In genomic region chr1:234546890-234547788, GRCh38 we compare ENCODE assay signal across 1 cellular context.
TF ChIP-seq lines count a peak whose summit lies in the region.

No MANE protein-coding gene starts in this region.

TF ChIP-seq in K562, 482 proteins besides CTCF, POLR2A, EP300 and RAD21 (continued from another document and continues in another):
- TF ChIP-seq ZBTB34 (CRISPR knock-in tag; IDR thresholded peaks at IDR 0.05) (no peak), MEF2A (IDR thresholded peaks at IDR 0.05; ENCODE audit: control insufficient read depth, low read depth, low read length) (no peak), ZC3H4 (CRISPR knock-in tag; IDR thresholded peaks at IDR 0.05; ENCODE audit: borderline replicate concordance) (no peak), CLOCK (CRISPR knock-in tag; IDR thresholded peaks at IDR 0.05; ENCODE audit: borderline replicate concordance) (no peak), PTTG1 (tag; IDR thresholded peaks at IDR 0.05; ENCODE audit: low read depth) (peak; percentile 57; the same call in 1 of the 2 replicates), NFIC (IDR thresholded peaks at IDR 0.05) (peak; percentile 76), ZNF592 (IDR thresholded peaks at IDR 0.05) (peak; percentile 80), MNT (conservative IDR thresholded peaks at IDR 0.05) (peak in 1 of 2 experiments; percentile 38; a peak in 2 of 4 replicates), TEAD1 (CRISPR knock-in tag; IDR thresholded peaks at IDR 0.05) (peak; percentile 55 to 90; a peak in 3 of 4 replicates), ZNF212 (CRISPR knock-in tag; IDR thresholded peaks at IDR 0.05) (0 out of 2 replicates have a peak, but pooled peaks have one; percentile 25), ZHX1 (conservative IDR thresholded peaks at IDR 0.05; ENCODE audit: low read length) (no peak), KLF10 (CRISPR knock-in tag; IDR thresholded peaks at IDR 0.05) (no peak), FIP1L1 (IDR thresholded peaks at IDR 0.05; ENCODE audit: low read depth, low read length, poor library complexity, severe bottlenecking) (no peak), ZBTB26 (CRISPR knock-in tag; IDR thresholded peaks at IDR 0.05) (peak; percentile 90; the same call in 1 of the 2 replicates), GTF2E2 (tag; IDR thresholded peaks at IDR 0.05) (peak; percentile 57; the same call in 1 of the 2 replicates), ZNF75A (CRISPR knock-in tag; IDR thresholded peaks at IDR 0.05) (no peak; the same call in 1 of the 2 replicates), SAP30 (IDR thresholded peaks at IDR 0.05; ENCODE audit: borderline replicate concordance, insufficient read depth, low read depth, low read length, poor library complexity, severe bottlenecking) (no peak), CSDE1 (IDR thresholded peaks at IDR 0.05) (peak; percentile 37 to 40; a peak in 1 of 4 replicates), DLX4 (CRISPR knock-in tag; IDR thresholded peaks at IDR 0.05) (no peak), NR4A1 (CRISPR knock-in tag; IDR thresholded peaks at IDR 0.05) (no peak), NR4A1 (tag; IDR thresholded peaks at IDR 0.05) (no peak), SMAD1 (IDR thresholded peaks at IDR 0.05; ENCODE audit: low read depth, low read length, partially characterized antibody) (no peak), YY1 (IDR thresholded peaks at IDR 0.05; ENCODE audit: borderline replicate concordance in 1 of 3, control insufficient read depth in 1 of 3, extremely low read depth in 1 of 3, insufficient read depth in 3 of 3, insufficient read length in 1 of 3, insufficient replicate concordance in 2 of 3, low read depth in 1 of 3, low read length in 2 of 3) (peak in 2 of 3 experiments; percentile 9 to 84), NEUROD1 (IDR thresholded peaks at IDR 0.05; ENCODE audit: borderline replicate concordance, low read depth, low read length, partially characterized antibody) (no peak), ZNF41 (CRISPR knock-in tag; conservative IDR thresholded peaks at IDR 0.05) (no peak), REST (CRISPR knock-in tag; IDR thresholded peaks at IDR 0.05; ENCODE audit: low read depth) (peak; percentile 52; the same call in 1 of the 2 replicates), ARID2 (IDR thresholded peaks at IDR 0.05) (peak; percentile 64), ZNF445 (CRISPR knock-in tag; IDR thresholded peaks at IDR 0.05; ENCODE audit: low read depth) (no peak), BACH1 (tag; IDR thresholded peaks at IDR 0.05) (peak; percentile 35; the same call in 1 of the 2 replicates), MAFK (IDR thresholded peaks at IDR 0.05; ENCODE audit: low read length) (no peak; the same call in 1 of the 2 replicates), ZC3H8 (IDR thresholded peaks at IDR 0.05) (no peak), GATAD2A (IDR thresholded peaks at IDR 0.05) (peak; percentile 92), ZNF511 (CRISPR knock-in tag; IDR thresholded peaks at IDR 0.05) (no peak), FOXA1 (IDR thresholded peaks at IDR 0.05; ENCODE audit: borderline replicate concordance) (no peak), SAFB2 (IDR thresholded peaks at IDR 0.05; ENCODE audit: borderline replicate concordance, low read depth, low read length, severe bottlenecking) (no peak), GTF2B (IDR thresholded peaks at IDR 0.05; ENCODE audit: extremely low read depth, insufficient read length) (no peak), ZFP1 (CRISPR knock-in tag; IDR thresholded peaks at IDR 0.05) (0 out of 2 replicates have a peak, but pooled peaks have one; percentile 4), PHB (CRISPR knock-in tag; IDR thresholded peaks at IDR 0.05) (no peak)
